Comparison of ENCODE assay signal across 1 cellular context in genomic region chr20:4936851-4937412, GRCh38.
TF ChIP-seq lines count a peak whose summit lies in the region.

No MANE protein-coding gene starts in this region.

TF ChIP-seq in HepG2, 621 proteins besides CTCF, POLR2A, EP300 and RAD21 (continued from another document and continues in another):
- TF ChIP-seq ZBTB4 (CRISPR knock-in tag; IDR thresholded peaks at IDR 0.05; ENCODE audit: borderline replicate concordance) (peak; percentile 72), HMGXB3 (CRISPR knock-in tag; IDR thresholded peaks at IDR 0.05; ENCODE audit: borderline replicate concordance) (peak; percentile 67; the same call in 1 of the 2 replicates), DNMT1 (CRISPR knock-in tag; IDR thresholded peaks at IDR 0.05) (no peak), RCOR2 (CRISPR knock-in tag; IDR thresholded peaks at IDR 0.05) (0 out of 2 replicates have a peak, but pooled peaks have one; percentile 43), HINFP (CRISPR knock-in tag; IDR thresholded peaks at IDR 0.05; ENCODE audit: low read depth) (no peak; the same call in 1 of the 2 replicates), ZNF691 (CRISPR knock-in tag; IDR thresholded peaks at IDR 0.05; ENCODE audit: borderline replicate concordance, low read depth) (peak; percentile 91; the same call in 1 of the 2 replicates), RNF219 (CRISPR knock-in tag; IDR thresholded peaks at IDR 0.05) (peak; percentile 17; the same call in 1 of the 2 replicates), HMG20A (CRISPR knock-in tag; IDR thresholded peaks at IDR 0.05; ENCODE audit: borderline replicate concordance) (peak; percentile 85; the same call in 1 of the 2 replicates), ZBTB21 (CRISPR knock-in tag; IDR thresholded peaks at IDR 0.05) (no peak), TBP (CRISPR knock-in tag; IDR thresholded peaks at IDR 0.05) (no peak), IRF1 (CRISPR knock-in tag; IDR thresholded peaks at IDR 0.05; ENCODE audit: low read depth) (no peak), JUNB (CRISPR knock-in tag; IDR thresholded peaks at IDR 0.05; ENCODE audit: borderline replicate concordance) (peak; percentile 68; the same call in 1 of the 2 replicates), SP1 (IDR thresholded peaks at IDR 0.05) (no peak), SP1 (CRISPR knock-in tag; IDR thresholded peaks at IDR 0.05) (no peak), ZNF781 (CRISPR knock-in tag; IDR thresholded peaks at IDR 0.05; ENCODE audit: borderline replicate concordance, not compliant biosample characterization) (peak; percentile 75), SAP130 (CRISPR knock-in tag; IDR thresholded peaks at IDR 0.05; ENCODE audit: low read depth) (peak; percentile 91), SNAPC2 (CRISPR knock-in tag; IDR thresholded peaks at IDR 0.05) (no peak), ETV5 (CRISPR knock-in tag; IDR thresholded peaks at IDR 0.05; ENCODE audit: borderline replicate concordance) (peak; percentile 84; the same call in 1 of the 2 replicates), KDM6A (CRISPR knock-in tag; IDR thresholded peaks at IDR 0.05; ENCODE audit: low read depth) (peak; percentile 88; the same call in 1 of the 2 replicates), ZNF619 (CRISPR knock-in tag; IDR thresholded peaks at IDR 0.05) (no peak), TIGD3 (CRISPR knock-in tag; IDR thresholded peaks at IDR 0.05; ENCODE audit: borderline replicate concordance) (no peak), YEATS4 (CRISPR knock-in tag; IDR thresholded peaks at IDR 0.05; ENCODE audit: borderline replicate concordance) (peak; percentile 63; the same call in 1 of the 2 replicates), SRY (CRISPR knock-in tag; IDR thresholded peaks at IDR 0.05) (peak; percentile 39; the same call in 1 of the 2 replicates), MTA1 (CRISPR knock-in tag; IDR thresholded peaks at IDR 0.05; ENCODE audit: borderline replicate concordance) (peak; percentile 91; the same call in 1 of the 2 replicates), ZBTB20 (CRISPR knock-in tag; IDR thresholded peaks at IDR 0.05; ENCODE audit: borderline replicate concordance, low read depth) (peak; percentile 57; the same call in 1 of the 2 replicates), ZNF710 (CRISPR knock-in tag; IDR thresholded peaks at IDR 0.05; ENCODE audit: borderline replicate concordance) (peak; percentile 96), ATF2 (CRISPR knock-in tag; IDR thresholded peaks at IDR 0.05) (peak; percentile 78; the same call in 1 of the 2 replicates), ZFP1 (CRISPR knock-in tag; IDR thresholded peaks at IDR 0.05) (0 out of 2 replicates have a peak, but pooled peaks have one; percentile 59), ZNF567 (CRISPR knock-in tag; IDR thresholded peaks at IDR 0.05; ENCODE audit: borderline replicate concordance) (0 out of 2 replicates have a peak, but pooled peaks have one; percentile 71), POLR2AphosphoS5 (IDR thresholded peaks at IDR 0.05; ENCODE audit: low read depth, low read length) (peak; percentile 53; the same call in 1 of the 2 replicates), SKIL (CRISPR knock-in tag; IDR thresholded peaks at IDR 0.05; ENCODE audit: borderline replicate concordance) (peak; percentile 34; the same call in 1 of the 2 replicates), ZNF788 (CRISPR knock-in tag; IDR thresholded peaks at IDR 0.05; ENCODE audit: borderline replicate concordance) (peak; percentile 91; the same call in 1 of the 2 replicates), ZNF350 (CRISPR knock-in tag; IDR thresholded peaks at IDR 0.05; ENCODE audit: borderline replicate concordance, low read depth) (peak; percentile 52)
